In the genomic region with DNA sequence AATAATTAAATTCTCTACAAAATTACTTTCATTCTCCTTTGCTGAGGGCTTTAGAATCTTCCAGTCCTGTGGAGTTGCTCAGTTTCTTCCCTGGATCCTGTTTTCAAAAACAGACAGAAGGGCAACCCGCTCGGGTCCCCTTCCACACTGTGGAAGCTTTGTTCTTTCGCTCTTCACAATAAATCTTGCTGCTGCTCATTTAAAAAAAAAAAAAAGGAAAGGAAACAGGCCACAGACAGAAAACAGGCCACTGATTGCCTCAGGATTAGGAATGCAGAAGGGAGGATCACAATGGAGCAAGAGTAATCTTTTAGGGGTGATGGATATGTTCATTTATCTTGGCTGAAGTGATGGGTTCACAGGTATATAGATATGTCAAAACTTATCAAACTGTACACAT, we compare ENCODE assay signal across 8 cellular contexts. TPM values are rescaled to one million over a fixed set of nuclear protein-coding genes. Genes with fewer than 3 reads are reported as not detected.
DNase-seq lines count a peak whose midpoint lies in the region; ATAC-seq, FAIRE-seq and TF ChIP-seq lines count a peak whose summit lies in the region.

No MANE protein-coding gene starts in this region.

- BruUV-seq in MCF 10A (replicated peaks; lab: Mats Ljungman, UMichigan), result no TSS peak

- H3K36me3 Mint-ChIP-seq in GM23338 (ENCODE audit: low read depth), result peaks cover 10% of the 10 kb centered on the region
- H3K36me3 Mint-ChIP-seq in MCF 10A (ENCODE audit: insufficient read depth, unreplicated experiment), result peaks cover 1% of the 10 kb centered on the region

- H2AFZ ChIP-seq in GM23338, result 0 out of 2 replicates have a peak overlapping the region, but pooled peaks have one; percentile 72
- H2AFZ ChIP-seq in smooth muscle cell (ENCODE audit: low read depth), result peak overlapping the region; percentile 88

- H3K9ac ChIP-seq in kidney (ENCODE audit: low read length in 2 of 2) (peak overlapping the region in 1 of 2 donors; percentile 16), smooth muscle cell (ENCODE audit: low read depth) (no peak overlapping the region)

- no peak for FAIRE-seq in kidney (lab: Jason Lieb, UNC)

- H3K4me3 Mint-ChIP-seq in GM23338 (no peak overlapping the region; the same call in 2 of the 3 replicates), MCF 10A (ENCODE audit: unreplicated experiment) (peak overlapping the region; percentile 28)

- peaks cover 12% of the 10 kb centered on the region for H3K9me3 Mint-ChIP-seq in GM23338
- no peaks in the 10 kb centered on the region for H3K9me3 Mint-ChIP-seq in MCF 10A (ENCODE audit: unreplicated experiment)

- WGBS in smooth muscle cell (ENCODE audit: low lambda C conversion rate), result 3% methylated on average over 3 of the region's 3 CpGs

- 0 out of 2 replicates have a peak, but pooled peaks cover 16% of the 10 kb centered on the region for H3F3A ChIP-seq in GM23338 (replicated peaks; ENCODE audit: low read depth)
- H3F3A ChIP-seq in smooth muscle cell (ENCODE audit: low read depth), result peaks cover 12% of the 10 kb centered on the region

- H3K4me3 ChIP-seq in GM23338, result no peak overlapping the region
- peak overlapping the region in 1 of 2 donors; percentile 20 for H3K4me3 ChIP-seq in kidney (ENCODE audit: low read length in 2 of 2)
- peak overlapping the region; percentile 61 for H3K4me3 ChIP-seq in smooth muscle cell

- H3K27ac ChIP-seq in GM23338 (ENCODE audit: low read depth) (peak overlapping the region; percentile 91; the same call in 1 of the 2 replicates), kidney (ENCODE audit: low read depth in 2 of 2, low read length in 2 of 2) (peak overlapping the region; percentile 33 to 57), smooth muscle cell (ENCODE audit: low read depth) (peak overlapping the region; percentile 85)

- no peak overlapping the region for H3K4me2 ChIP-seq in GM23338
- H3K4me2 ChIP-seq in smooth muscle cell, result peak overlapping the region; percentile 90

- intact Hi-C loops in MCF 10A (cut with micrococcal nuclease) (loop anchor here (5.0 to 10.0 kb wide), 2 partner anchors 99 to 158 kb away; a partner anchor contains a TSS), kidney (cut with DNase I) (no loop called here)

- no peaks in the 10 kb centered on the region for H3K9me2 ChIP-seq in GM23338 (ENCODE audit: insufficient read depth)

- no peaks in the 10 kb centered on the region for H4K20me1 ChIP-seq in GM23338 (replicated peaks; ENCODE audit: insufficient read depth)
- H4K20me1 ChIP-seq in smooth muscle cell (ENCODE audit: low read depth), result no peaks in the 10 kb centered on the region

- H3K27me3 Mint-ChIP-seq in GM23338 (ENCODE audit: insufficient read depth, low read depth, poor library complexity) (peaks cover 5% of the 10 kb centered on the region), MCF 10A (ENCODE audit: insufficient read depth, unreplicated experiment) (no peaks in the 10 kb centered on the region)

- H3K4me1 ChIP-seq in GM23338 (ENCODE audit: insufficient read depth) (peaks cover 47% of the 10 kb centered on the region), kidney (ENCODE audit: control insufficient read depth in 1 of 2, insufficient read depth in 1 of 2, low read depth in 1 of 2, low read length in 2 of 2) (peaks cover 8 to 12% of the 10 kb centered on the region in 2 donors), smooth muscle cell (ENCODE audit: low read depth) (peaks cover 49% of the 10 kb centered on the region)

- no peak for TF ChIP-seq CTCF in GM23338 (conservative IDR thresholded peaks at IDR 0.05; ENCODE audit: low read depth in 2 of 2)
- TF ChIP-seq CTCF in MCF 10A (IDR thresholded peaks at IDR 0.05; ENCODE audit: unreplicated experiment), result no peak
- no peak for TF ChIP-seq CTCF in kidney (IDR thresholded peaks at IDR 0.05; ENCODE audit: borderline replicate concordance, extremely low read depth, insufficient read depth)
- no peak for TF ChIP-seq CTCF in smooth muscle cell (IDR thresholded peaks at IDR 0.05; ENCODE audit: borderline replicate concordance, insufficient read depth, poor library complexity, severe bottlenecking)

- H3K27ac Mint-ChIP-seq in GM23338, result peak overlapping the region; percentile 89
- H3K27ac Mint-ChIP-seq in MCF 10A (ENCODE audit: low read depth, unreplicated experiment), result peak overlapping the region; percentile 93

- H3K9me3 ChIP-seq in kidney (ENCODE audit: control insufficient read depth in 1 of 2, low read length in 2 of 2) (no peaks in the 10 kb centered on the region), smooth muscle cell (replicated peaks; ENCODE audit: low read depth) (no peaks in the 10 kb centered on the region)

- ATAC-seq in GM23338, result no peak
- no peak for ATAC-seq in GM19397 (IDR thresholded peaks at IDR 0.05; ENCODE audit: unreplicated experiment)
- no peak for ATAC-seq in GM21390 (IDR thresholded peaks at IDR 0.05; ENCODE audit: unreplicated experiment)

- CTCF ChIA-PET in MCF 10A (lab: Yijun Ruan, JAX), result interaction anchor here (0.6 to 1.1 kb wide), 3 partner anchors 63 to 97 kb away, joined by 3 to 4 read pairs (median 3); no protein-coding TSS in a partner anchor

- POLR2A ChIA-PET in MCF 10A (lab: Yijun Ruan, JAX), result interaction anchor here (1.0 to 7.4 kb wide), 11 partner anchors 9 to 159 kb away, joined by 3 to 116 read pairs (median 27); a partner anchor contains a TSS

- H3K4me1 Mint-ChIP-seq in GM23338 (peaks cover 32% of the 10 kb centered on the region), MCF 10A (ENCODE audit: insufficient read depth, unreplicated experiment) (peaks cover 26% of the 10 kb centered on the region)

- TF ChIP-seq POLR2A in erythroblast (IDR thresholded peaks at IDR 0.05; ENCODE audit: low read length), result no peak

- no peaks in the 10 kb centered on the region for H3K27me3 ChIP-seq in GM23338 (ENCODE audit: insufficient read depth)
- no peaks in the 10 kb centered on the region for H3K27me3 ChIP-seq in smooth muscle cell (ENCODE audit: low read depth)

- H3K79me2 ChIP-seq in GM23338 (replicated peaks; ENCODE audit: insufficient read depth) (peaks cover 27% of the 10 kb centered on the region), smooth muscle cell (ENCODE audit: low read depth) (peaks cover 29% of the 10 kb centered on the region)

- H3K36me3 ChIP-seq in GM23338 (ENCODE audit: insufficient read depth) (no peaks in the 10 kb centered on the region), kidney (ENCODE audit: control insufficient read depth in 1 of 2, insufficient read depth in 2 of 2, low read length in 2 of 2) (no peaks in the 10 kb centered on the region), smooth muscle cell (ENCODE audit: low read depth) (no peaks in the 10 kb centered on the region)

- DNase-seq in GM23338 (ENCODE audit: low spot score) (no peak), MCF 10A (ENCODE audit: unreplicated experiment) (no peak), kidney (no peak), smooth muscle cell (lab: John Stamatoyannopoulos, UW; ENCODE audit: unreplicated experiment) (no peak), erythroblast (lab: John Stamatoyannopoulos, UW) (no peak), kidney glomerular epithelial cell (lab: John Stamatoyannopoulos, UW) (no peak)

TF ChIP-seq in GM23338, 12 proteins besides CTCF, POLR2A, EP300 and RAD21 (continues in another document):
- TF ChIP-seq POLR2AphosphoS5 (IDR thresholded peaks at IDR 0.05; ENCODE audit: low read depth), result no peak
- TF ChIP-seq, protein P1, sequence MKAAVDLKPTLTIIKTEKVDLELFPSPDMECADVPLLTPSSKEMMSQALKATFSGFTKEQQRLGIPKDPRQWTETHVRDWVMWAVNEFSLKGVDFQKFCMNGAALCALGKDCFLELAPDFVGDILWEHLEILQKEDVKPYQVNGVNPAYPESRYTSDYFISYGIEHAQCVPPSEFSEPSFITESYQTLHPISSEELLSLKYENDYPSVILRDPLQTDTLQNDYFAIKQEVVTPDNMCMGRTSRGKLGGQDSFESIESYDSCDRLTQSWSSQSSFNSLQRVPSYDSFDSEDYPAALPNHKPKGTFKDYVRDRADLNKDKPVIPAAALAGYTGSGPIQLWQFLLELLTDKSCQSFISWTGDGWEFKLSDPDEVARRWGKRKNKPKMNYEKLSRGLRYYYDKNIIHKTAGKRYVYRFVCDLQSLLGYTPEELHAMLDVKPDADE (IDR thresholded peaks at IDR 0.05), result no peak
- no peak for TF ChIP-seq STAT1 (IDR thresholded peaks at IDR 0.05; ENCODE audit: unreplicated experiment)

RNA-seq across cellular contexts. Expression of a gene that starts 29.5 kb away (rescaled TPM):
- not detected in 2 replicates for total RNA-seq in GM23338 (2014; rRNA removed; shearing (Covaris generic))
- polyA plus RNA-seq in GM23338 (2016; fragmentation: Nextera tagmentation; extraction: Ambion mirVana) (not detected in 2 replicates), kidney (ENCODE audit: insufficient read depth, low read depth, low replicate concordance) (not detected), smooth muscle cell (not detected in 2 replicates)
- total RNA-seq in MCF 10A (2022) (not detected in 2 replicates), kidney (not detected), smooth muscle cell (not detected in 2 replicates)
